ENCODE assay signal across 8 cellular contexts in the genomic region with DNA sequence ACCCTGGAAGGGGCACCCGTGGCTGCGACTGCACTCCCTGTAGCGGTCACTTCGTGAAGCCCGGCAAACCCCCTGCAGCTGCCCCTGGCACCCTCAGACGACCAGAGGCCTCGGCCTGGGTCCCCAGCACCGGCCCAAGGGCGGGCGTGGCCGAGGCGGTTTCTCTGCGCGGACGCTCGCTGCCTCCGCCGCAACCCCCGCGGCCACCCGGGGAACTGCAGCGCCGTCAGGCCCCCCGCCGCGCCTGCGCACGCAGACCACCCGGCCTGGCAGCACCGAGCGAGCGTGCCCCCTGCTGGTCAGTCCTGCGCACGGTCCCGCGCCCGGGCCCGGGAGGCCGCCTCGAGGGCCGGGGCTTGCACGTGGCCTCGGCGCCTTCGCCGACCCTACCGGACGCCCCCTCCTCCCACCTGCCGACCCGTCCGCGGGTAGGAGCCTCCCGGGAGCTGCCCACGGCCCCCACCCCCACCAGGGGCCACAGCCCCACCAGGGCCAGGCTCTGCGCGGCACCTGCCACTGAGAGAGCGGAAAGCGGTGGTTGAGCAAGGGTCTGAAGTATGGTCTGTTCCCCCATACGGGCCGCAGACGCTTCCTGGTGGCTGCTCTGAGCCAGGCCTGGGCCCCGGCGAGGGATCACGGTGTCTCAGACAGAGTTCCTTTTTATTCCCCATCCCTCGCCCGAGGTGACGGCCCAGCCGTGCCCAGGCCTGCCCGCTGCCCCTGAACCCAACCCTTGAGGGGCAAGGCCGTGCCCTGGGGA. TPM values are rescaled to one million over a fixed set of nuclear protein-coding genes. Genes with fewer than 3 reads are reported as not detected.
A peak's percentile ranks its signal among the peaks of the same experiment; 100 is the strongest.
DNase-seq lines count a peak whose midpoint lies in the region; ATAC-seq and TF ChIP-seq lines count a peak whose summit lies in the region.

No MANE protein-coding gene starts in this region.

- H3K9me3 ChIP-seq in HAP-1, result no peaks in the 10 kb centered on the region
- H3K9me3 ChIP-seq in MG63, result no peaks in the 10 kb centered on the region
- no peaks in the 10 kb centered on the region for H3K9me3 ChIP-seq in SK-N-MC (ENCODE audit: low read depth, low read length)
- H3K9me3 ChIP-seq in parathyroid adenoma (ENCODE audit: control insufficient read depth, low read length), result no peaks in the 10 kb centered on the region
- H3K9me3 ChIP-seq in thyroid gland, result no peaks in the 10 kb centered on the region

- H3K27me3 ChIP-seq in HAP-1 (ENCODE audit: low read depth), result no peaks in the 10 kb centered on the region
- H3K27me3 ChIP-seq in MG63, result no peaks in the 10 kb centered on the region
- no peaks in the 10 kb centered on the region for H3K27me3 ChIP-seq in parathyroid adenoma (ENCODE audit: control insufficient read depth, insufficient read depth, low read length)
- no peaks in the 10 kb centered on the region for H3K27me3 ChIP-seq in thyroid gland

- in situ Hi-C loops in HAP-1 (cut with MboI; ENCODE audit: low sequenced_read_pairs), result loop anchor here (5.0 kb wide), 1 partner anchor 72 kb away; no protein-coding TSS in a partner anchor

- H2AFZ ChIP-seq in parathyroid adenoma, result peak overlapping the region; percentile 100

- H3K9ac ChIP-seq in SK-N-MC (ENCODE audit: insufficient read length) (peak overlapping the region; percentile 72), parathyroid adenoma (peak overlapping the region; percentile 72)

- H3K27ac ChIP-seq in SK-N-MC (0 out of 2 replicates have a peak overlapping the region, but pooled peaks have one; percentile 50), parathyroid adenoma (no peak overlapping the region), thyroid gland (peak overlapping the region in 2 of 3 donors; percentile 57 to 76)

- H3K36me3 ChIP-seq in HAP-1 (replicated peaks), result no peaks in the 10 kb centered on the region
- H3K36me3 ChIP-seq in MG63, result no peaks in the 10 kb centered on the region
- no peaks in the 10 kb centered on the region for H3K36me3 ChIP-seq in SK-N-MC (ENCODE audit: insufficient read depth, low read length)
- H3K36me3 ChIP-seq in parathyroid adenoma (ENCODE audit: control insufficient read depth, insufficient read depth, low read length), result no peaks in the 10 kb centered on the region
- H3K36me3 ChIP-seq in thyroid gland, result no peaks in the 10 kb centered on the region

- intact Hi-C loops in Right ventricle myocardium superior (cut with DNase I), result loop anchor here (5.0 kb wide), 1 partner anchor 67 kb away; no protein-coding TSS in a partner anchor
- intact Hi-C loops in thyroid gland (cut with DNase I), result no loop called here

- H3K79me2 ChIP-seq in parathyroid adenoma, result no peaks in the 10 kb centered on the region

- peak overlapping the region; percentile 26 for H3K4me3 ChIP-seq in HAP-1
- peak overlapping the region; percentile 51 for H3K4me3 ChIP-seq in MG63
- H3K4me3 ChIP-seq in SK-N-MC, result peak overlapping the region; percentile 79
- H3K4me3 ChIP-seq in parathyroid adenoma (ENCODE audit: low read depth, low read length), result peak overlapping the region; percentile 61
- peak overlapping the region in 2 of 3 donors; percentile 14 to 69 for H3K4me3 ChIP-seq in thyroid gland (replicated peaks in 1 of 3)

- peak in 1 of 2 donors; percentile 44 for TF ChIP-seq POLR2A in thyroid gland (IDR thresholded peaks at IDR 0.05)

- 36 to 90% methylated on average over 6 to 17 of the region's 70 CpGs for WGBS in thyroid gland, 2 donors

- DNase-seq in GDM1 (lab: John Stamatoyannopoulos, UW) (peak; percentile 83), HAP-1 (ENCODE audit: low spot score in 2 of 2) (peak; percentile 79 to 95), MG63 (peak; percentile 90), SK-N-MC (ENCODE audit: low read depth, low spot score) (no peak), Right ventricle myocardium superior (peak; percentile 95), thyroid gland (peak; percentile 88 to 90)
- peak; percentile 92 for DNase-seq in activated naive CD4-positive, alpha-beta T cell treated with anti-CD3 and anti-CD28 coated beads, Interleukin-2, amount 50 U/mL, for 16 hours

- peaks cover 3% of the 10 kb centered on the region; the same call in 1 of the 2 replicates for H3K4me1 ChIP-seq in HAP-1
- H3K4me1 ChIP-seq in parathyroid adenoma, result peaks cover 4% of the 10 kb centered on the region
- H3K4me1 ChIP-seq in thyroid gland, result peaks cover 0 to 16% of the 10 kb centered on the region in 2 donors

- TF ChIP-seq CTCF in parathyroid adenoma (IDR thresholded peaks at IDR 0.05) (peak; percentile 99), thyroid gland (IDR thresholded peaks at IDR 0.05) (peak; percentile 36 to 100 (median 100))

- ATAC-seq in Right ventricle myocardium superior (ENCODE audit: poor library complexity), result peak; percentile 97

- H3K4me2 ChIP-seq in parathyroid adenoma (ENCODE audit: low read length), result peak overlapping the region; percentile 74

RNA-seq across cellular contexts. Expression of gene HS3ST6, which starts 11.5 kb away (rescaled TPM):
- total RNA-seq in MG63 (2014; rRNA removed; shearing (Covaris generic); ENCODE audit: low replicate concordance), result not detected in 2 replicates
- total RNA-seq in Right ventricle myocardium superior (not detected), thyroid gland (under 1 TPM in 1 of 4 donors, not detected in 3; 0.54 TPM)

RNA-seq across cellular contexts. Expression of gene MSRB1, which starts 13.2 kb away (rescaled TPM):
- 99.5 and 116 TPM in 2 replicates for total RNA-seq in MG63 (2014; rRNA removed; shearing (Covaris generic); ENCODE audit: low replicate concordance)
- total RNA-seq in Right ventricle myocardium superior (22.8 TPM), thyroid gland (10 to 100 TPM in 2 of 4 donors, 1 to 10 TPM in 2; 5.0 to 43.7 (median 12.4) TPM)

RNA-seq across cellular contexts. Expression of gene RPL3L, which starts 24.7 kb away (rescaled TPM):
- total RNA-seq in MG63 (2014; rRNA removed; shearing (Covaris generic); ENCODE audit: low replicate concordance), result not detected in 2 replicates
- total RNA-seq in Right ventricle myocardium superior (304 TPM), thyroid gland (not detected)

RNA-seq across cellular contexts. Expression of gene NDUFB10, which starts 29.6 kb away (rescaled TPM):
- 406 and 819 TPM in 2 replicates for total RNA-seq in MG63 (2014; rRNA removed; shearing (Covaris generic); ENCODE audit: low replicate concordance)
- total RNA-seq in Right ventricle myocardium superior (723 TPM), thyroid gland (100 to 1,000 TPM; 174 to 325 (median 284) TPM)

RNA-seq across cellular contexts. Expression of gene RPS2, which starts 34.9 kb away (rescaled TPM):
- 8,634 and 16,603 TPM in 2 replicates for total RNA-seq in MG63 (2014; rRNA removed; shearing (Covaris generic); ENCODE audit: low replicate concordance)
- 770 TPM for total RNA-seq in Right ventricle myocardium superior
- total RNA-seq in thyroid gland, result 1,000 to 10,000 TPM in 3 of 4 donors, 100 to 1,000 TPM in 1; 976 to 2,244 (median 1,167) TPM

Comparison
In these comparisons a context has a peak if more than half of its experiments do, and no peak if none do; other contexts are left out.
1. H3K4me3 ChIP-seq: peak in every context shown above with its lines; median percentile 79 in SK-N-MC; 61 in parathyroid adenoma; 51 in MG63; 42 in thyroid gland; 26 in HAP-1.
2. RNA of gene RPL3L, which starts 24.7 kb away (total RNA-seq): 304 TPM in Right ventricle myocardium superior (single experiment); not detected in MG63 and not detected in thyroid gland; every median in the first group is over 100 times any median in the second.